Comparison of ENCODE assay signal across 10 cellular contexts in genomic region chr6:24574809-24575208, GRCh38.
DNase-seq lines count a peak whose midpoint lies in the region; ATAC-seq and TF ChIP-seq lines count a peak whose summit lies in the region.
"Had no signal": no experiment of that assay in that cellular context is flagged by ENCODE, and none has a peak within 500 bp of the region (broad histone marks: within the 10 kb centered on the region; RNA-seq: fewer than 3 reads in every experiment).

No MANE protein-coding gene starts in this region.

- no peak overlapping the region for H3K27ac ChIP-seq in smooth muscle cell (ENCODE audit: low read depth)

- no peaks in the 10 kb centered on the region for H4K20me1 ChIP-seq in smooth muscle cell (ENCODE audit: low read depth)

- DNase-seq in NOMO-1 treated with DMSO at 0.1 percent for 48 hours (lab: John Stamatoyannopoulos, UW; ENCODE audit: unreplicated experiment) (peak; percentile 78), renal cortical epithelial cell (ENCODE audit: low read depth) (peak; percentile 26), immature natural killer cell (no peak), NCI-H1694 treated with DMSO at 0.1 percent for 48 hours (lab: John Stamatoyannopoulos, UW) (no peak), smooth muscle cell (lab: John Stamatoyannopoulos, UW; ENCODE audit: unreplicated experiment) (no peak)
- DNase-seq: activated CD8-positive, alpha-beta T cell treated with anti-CD3 and anti-CD28 coated beads for 36 hours; NCI-H2171 treated with DMSO at 0.1 percent for 48 hours had no signal

- no peak overlapping the region for H3K4me2 ChIP-seq in smooth muscle cell

- H3K27me3 ChIP-seq in smooth muscle cell (ENCODE audit: low read depth), result peaks cover 3% of the 10 kb centered on the region

- no peaks in the 10 kb centered on the region for H3K9me3 ChIP-seq in smooth muscle cell (replicated peaks; ENCODE audit: low read depth)

- TF ChIP-seq CTCF in smooth muscle cell (IDR thresholded peaks at IDR 0.05; ENCODE audit: borderline replicate concordance, insufficient read depth, poor library complexity, severe bottlenecking), result no peak

- H3F3A ChIP-seq in smooth muscle cell (ENCODE audit: low read depth), result no peaks in the 10 kb centered on the region

- no peak overlapping the region for H3K4me3 ChIP-seq in smooth muscle cell

- no peak overlapping the region for H3K27ac Mint-ChIP-seq in immature natural killer cell
- H3K27ac Mint-ChIP-seq: activated CD8-positive, alpha-beta T cell treated with anti-CD3 and anti-CD28 coated beads for 36 hours had no signal

- H3K36me3 ChIP-seq in smooth muscle cell (ENCODE audit: low read depth), result no peaks in the 10 kb centered on the region

- H3K4me3 Mint-ChIP-seq in immature natural killer cell, result no peak overlapping the region
- H3K4me3 Mint-ChIP-seq: activated CD8-positive, alpha-beta T cell treated with anti-CD3 and anti-CD28 coated beads for 36 hours; central memory CD8-positive, alpha-beta T cell had no signal

- H2AFZ ChIP-seq in smooth muscle cell (ENCODE audit: low read depth), result no peak overlapping the region

- no peaks in the 10 kb centered on the region for H3K36me3 Mint-ChIP-seq in immature natural killer cell

- no peak overlapping the region for H3K9ac ChIP-seq in smooth muscle cell (ENCODE audit: low read depth)

- peak; percentile 76 for ATAC-seq in GM19023 (IDR thresholded peaks at IDR 0.05; ENCODE audit: unreplicated experiment)
- ATAC-seq in HG02759 (IDR thresholded peaks at IDR 0.05; ENCODE audit: unreplicated experiment), result peak; percentile 93
- ATAC-seq: activated CD8-positive, alpha-beta T cell treated with anti-CD3 and anti-CD28 coated beads for 36 hours had no signal

- WGBS in smooth muscle cell (ENCODE audit: low lambda C conversion rate), result 68% methylated on average over 4 of the region's 4 CpGs

- no peaks in the 10 kb centered on the region for H3K9me3 Mint-ChIP-seq in immature natural killer cell
- H3K9me3 Mint-ChIP-seq: activated CD8-positive, alpha-beta T cell treated with anti-CD3 and anti-CD28 coated beads for 36 hours; central memory CD8-positive, alpha-beta T cell had no signal

- no peaks in the 10 kb centered on the region for H3K79me2 ChIP-seq in smooth muscle cell (ENCODE audit: low read depth)

- H3K4me1 ChIP-seq in smooth muscle cell (ENCODE audit: low read depth), result no peaks in the 10 kb centered on the region

- peaks cover 0 to 7% (median 6%) of the 10 kb centered on the region in 3 donors for H3K27me3 Mint-ChIP-seq in immature natural killer cell (ENCODE audit: low read depth in 3 of 3)

- H3K4me1 Mint-ChIP-seq in immature natural killer cell, result no peaks in the 10 kb centered on the region
- H3K4me1 Mint-ChIP-seq: central memory CD8-positive, alpha-beta T cell had no signal

Comparison
In these comparisons a context has a peak if more than half of its experiments do, and no peak if none do; other contexts are left out.
1. DNase-seq: peak in NOMO-1 treated with DMSO at 0.1 percent for 48 hours (single experiment) and renal cortical epithelial cell (single experiment); none in immature natural killer cell (0 of 3), NCI-H1694 treated with DMSO at 0.1 percent for 48 hours (single experiment) and smooth muscle cell (single experiment).